23 cellular contexts compared by ENCODE assay signal in genomic region chr6:1831030-1831429, GRCh38.
"Had no signal": no experiment of that assay in that cellular context is flagged by ENCODE, and none has a peak within 500 bp of the region (broad histone marks: within the 10 kb centered on the region; RNA-seq: fewer than 3 reads in every experiment).

No MANE protein-coding gene starts in this region.

- H3K27ac Mint-ChIP-seq: immature natural killer cell, mesothelial cell of epicardium had no signal

- H3K4me3 ChIP-seq: coronary artery, dorsolateral prefrontal cortex, esophagus muscularis mucosa, gastroesophageal sphincter, heart left ventricle, hepatocyte, left lung, lower lobe of right lung, mucosa of descending colon had no signal

- H3K4me1 ChIP-seq: foreskin keratinocyte had no signal

- H3K27ac ChIP-seq: coronary artery, dorsolateral prefrontal cortex, esophagus muscularis mucosa, foreskin keratinocyte, gastroesophageal sphincter, heart left ventricle, hepatocyte, left lung, lower lobe of right lung had no signal

- H3K4me3 Mint-ChIP-seq: immature natural killer cell, mesothelial cell of epicardium, naive B cell had no signal

- H3K27me3 ChIP-seq: dorsolateral prefrontal cortex, esophagus muscularis mucosa, foreskin keratinocyte, gastroesophageal sphincter, heart left ventricle, hepatocyte, left lung had no signal

- H3K27me3 Mint-ChIP-seq: naive B cell had no signal

- DNase-seq: dermis blood vessel endothelial cell; dorsolateral prefrontal cortex; effector CD4-positive, alpha-beta T cell; effector memory CD4-positive, alpha-beta T cell; foreskin keratinocyte; heart left ventricle; hypothalamus; immature natural killer cell; islet precursor cell; kidney; kidney glomerular epithelial cell; left colon; left lung; left ventricle myocardium superior; lower lobe of right lung; mesenchymal stem cell; mucosa of descending colon; naive B cell had no signal

- H3K36me3 ChIP-seq: esophagus muscularis mucosa, gastroesophageal sphincter, heart left ventricle, left lung, lower lobe of right lung had no signal
